19 cellular contexts compared by ENCODE assay signal in genomic region chr6:99148111-99148510, GRCh38.
"Had no signal": no experiment of that assay in that cellular context is flagged by ENCODE, and none has a peak within 500 bp of the region (broad histone marks: within the 10 kb centered on the region; RNA-seq: fewer than 3 reads in every experiment).

No MANE protein-coding gene starts in this region.

- DNase-seq: colonic mucosa; dermis blood vessel endothelial cell; heart right ventricle; hypothalamus; islet precursor cell; mammary epithelial cell; mucosa of descending colon; naive thymus-derived CD8-positive, alpha-beta T cell; posterior cingulate gyrus; spleen; stimulated activated CD4-positive, alpha-beta T cell treated with anti-CD3 and anti-CD28 coated beads, Interleukin-15, amount 100 ng/mL, for 24 hours; stimulated activated CD4-positive, alpha-beta T cell treated with anti-CD3 and anti-CD28 coated beads, Interleukin-1b, Interleukin-23, amount 100 ng/mL, for 48 hours; stimulated activated CD4-positive, alpha-beta T cell treated with anti-CD3 and anti-CD28 coated beads, Interleukin-4, amount 100 ng/mL, for 24 hours; stimulated activated naive CD8-positive, alpha-beta T cell treated with anti-CD3 and anti-CD28 coated beads, Interleukin-15, amount 100 ng/mL, for 72 hours; testis had no signal

- ATAC-seq: heart right ventricle; left lobe of liver; mucosa of descending colon; naive thymus-derived CD8-positive, alpha-beta T cell; sciatic nerve; stimulated activated memory B cell treated with anti-CD40 and anti-IgM and Interleukin-4, amounts not matched to agents 10 μg/mL and 1 μg/mL and 100 μg/mL, for 72 hours; stimulated activated naive CD8-positive, alpha-beta T cell treated with anti-CD3 and anti-CD28 coated beads, Interleukin-15, amount 100 ng/mL, for 72 hours had no signal

- H3K4me1 ChIP-seq: colonic mucosa, spleen, testis, tibial nerve had no signal

- H3K27me3 ChIP-seq: colonic mucosa, spleen, testis, tibial nerve had no signal

- H3K9me3 ChIP-seq: colonic mucosa, heart right ventricle, mucosa of descending colon, spleen, testis, tibial nerve had no signal

- H3K4me3 ChIP-seq: colonic mucosa, heart right ventricle, mucosa of descending colon, spleen, testis, tibial nerve had no signal

- H3K36me3 ChIP-seq: colonic mucosa, heart right ventricle, spleen, tibial nerve had no signal

- H3K27ac ChIP-seq: colonic mucosa, heart right ventricle, spleen, testis, tibial nerve had no signal
